Comparison of ENCODE assay signal across 19 cellular contexts in the genomic region with DNA sequence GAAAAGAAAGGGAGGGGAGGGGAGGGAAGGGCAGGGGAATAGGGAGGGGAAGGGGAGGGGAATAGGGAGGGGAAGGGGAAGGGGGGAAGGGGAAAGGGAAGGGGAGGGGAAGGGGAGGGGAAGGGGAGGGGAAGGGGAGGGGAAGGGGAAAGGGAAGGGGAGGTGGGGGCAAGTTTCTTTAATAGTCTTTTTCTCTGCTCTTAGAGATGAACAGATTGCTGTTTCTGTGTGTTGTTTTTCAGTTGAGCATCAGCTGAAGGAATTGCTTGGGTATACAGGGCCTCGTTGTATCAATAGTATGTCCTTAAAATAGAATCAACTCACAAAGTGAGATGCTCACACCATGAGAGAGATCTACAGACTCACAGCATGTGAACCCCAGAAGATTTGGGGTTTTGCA. TPM values are rescaled to one million over a fixed set of nuclear protein-coding genes. Genes with fewer than 3 reads are reported as not detected.
DNase-seq lines count a peak whose midpoint lies in the region; ATAC-seq, FAIRE-seq and TF ChIP-seq lines count a peak whose summit lies in the region.
"Had no signal": no experiment of that assay in that cellular context is flagged by ENCODE, and none has a peak within 500 bp of the region (broad histone marks: within the 10 kb centered on the region; RNA-seq: fewer than 3 reads in every experiment).

No MANE protein-coding gene starts in this region.

- FAIRE-seq in HepG2 (lab: Jason Lieb, UNC) (no peak), K562 (lab: Jason Lieb, UNC) (no peak)
- FAIRE-seq: A549, D721Med, G401.6, GM12891, GM19239 had no signal

- H3K27me3 ChIP-seq in HepG2 (ENCODE audit: control insufficient read depth in 1 of 2, insufficient read depth in 2 of 2, low read length in 2 of 2) (peaks cover 0 to 4% of the 10 kb centered on the region in 2 experiments; a peak in 2 of 5 replicates), right lobe of liver (no peaks in the 10 kb centered on the region), K562 (ENCODE audit: control insufficient read depth in 2 of 2, insufficient read depth in 2 of 2, low read length in 2 of 2) (peaks cover 2 to 24% of the 10 kb centered on the region in 2 experiments; a peak in 2 of 5 replicates), colonic mucosa (no peaks in the 10 kb centered on the region), right cardiac atrium (ENCODE audit: control insufficient read depth, insufficient read depth) (no peaks in the 10 kb centered on the region)

- TF ChIP-seq RAD21 in HepG2 (CRISPR knock-in tag; IDR thresholded peaks at IDR 0.05): no peak
- no peak for TF ChIP-seq RAD21 in K562 (CRISPR knock-in tag; conservative IDR thresholded peaks at IDR 0.05 in 1 of 2, IDR thresholded peaks at IDR 0.05 in 1 of 2)

- H2AFZ ChIP-seq in HepG2 (ENCODE audit: low read length) (no peak overlapping the region), K562 (ENCODE audit: low read depth, low read length) (no peak overlapping the region)

- H3K27ac ChIP-seq in HepG2 (ENCODE audit: extremely low read length, insufficient read depth, low read length) (no peak overlapping the region), right lobe of liver (no peak overlapping the region), K562 (ENCODE audit: extremely low read depth, low read depth, low read length) (no peak overlapping the region), colonic mucosa (no peak overlapping the region), right cardiac atrium (ENCODE audit: low read length) (no peak overlapping the region)
- H3K27ac ChIP-seq: 22Rv1, A549, C4-2B had no signal

- POLR2A ChIA-PET in HepG2 (lab: Yijun Ruan, JAX) (no interaction called here), K562 (lab: Yijun Ruan, JAX) (no interaction called here)

- H3K36me3 ChIP-seq in HepG2 (replicated peaks in 1 of 2; ENCODE audit: control insufficient read depth in 1 of 2, insufficient read depth in 2 of 2, low read length in 2 of 2) (no peaks in the 10 kb centered on the region), right lobe of liver (no peaks in the 10 kb centered on the region), K562 (ENCODE audit: control insufficient read depth, insufficient read depth, low read length) (no peaks in the 10 kb centered on the region), colonic mucosa (no peaks in the 10 kb centered on the region)

- H3K4me1 ChIP-seq in HepG2 (ENCODE audit: insufficient read depth, low read length) (no peaks in the 10 kb centered on the region), right lobe of liver (peaks cover 0 to 6% (median 0%) of the 10 kb centered on the region in 4 donors), K562 (replicated peaks in 1 of 2; ENCODE audit: control insufficient read depth in 2 of 2, insufficient read depth in 2 of 2, low read length in 2 of 2) (no peaks in the 10 kb centered on the region), colonic mucosa (no peaks in the 10 kb centered on the region), right cardiac atrium (ENCODE audit: control insufficient read depth, insufficient read depth, low read length) (no peaks in the 10 kb centered on the region)
- H3K4me1 ChIP-seq: A549, Caco-2 had no signal

- H3K9me3 ChIP-seq in HepG2 (ENCODE audit: low read length) (no peaks in the 10 kb centered on the region), right lobe of liver (no peaks in the 10 kb centered on the region), K562 (replicated peaks; ENCODE audit: control insufficient read depth, insufficient read depth, low read depth, low read length) (no peaks in the 10 kb centered on the region), colonic mucosa (no peaks in the 10 kb centered on the region), right cardiac atrium (ENCODE audit: control insufficient read depth, low read length) (no peaks in the 10 kb centered on the region)
- H3K9me3 ChIP-seq: A549, Caco-2 had no signal

- H3K4me3 ChIP-seq in HepG2 (replicated peaks in 1 of 3; ENCODE audit: insufficient read depth in 1 of 3, low read depth in 2 of 3, low read length in 3 of 3): no peak overlapping the region
- no peak overlapping the region for H3K4me3 ChIP-seq in right lobe of liver
- H3K4me3 ChIP-seq in K562: no peak overlapping the region
- H3K4me3 ChIP-seq in colonic mucosa: no peak overlapping the region
- H3K4me3 ChIP-seq in right cardiac atrium (ENCODE audit: low read length): no peak overlapping the region
- H3K4me3 ChIP-seq: A549 had no signal

- H3K9ac ChIP-seq in HepG2 (ENCODE audit: insufficient read depth, low read depth, low read length) (no peak overlapping the region), K562 (ENCODE audit: insufficient read depth in 1 of 2, low read depth in 2 of 2, low read length in 2 of 2) (no peak overlapping the region), colonic mucosa (ENCODE audit: low read depth in 2 of 2, low read length in 2 of 2) (no peak overlapping the region)

- H3K4me2 ChIP-seq in HepG2 (ENCODE audit: low read depth, low read length) (no peak overlapping the region), K562 (ENCODE audit: insufficient read depth, low read length) (no peak overlapping the region)
- H3K4me2 ChIP-seq: A549 had no signal

- H3K79me2 ChIP-seq in HepG2 (ENCODE audit: insufficient read depth, low read length): no peaks in the 10 kb centered on the region
- H3K79me2 ChIP-seq in K562 (ENCODE audit: control insufficient read depth, insufficient read depth, low read length): no peaks in the 10 kb centered on the region

- ATAC-seq in HepG2 (no peak), right lobe of liver (no peak), K562 (no peak), right cardiac atrium (no peak)
- ATAC-seq: A549; CD8-positive, alpha-beta T cell had no signal

- intact Hi-C loops in HepG2 (cut with micrococcal nuclease; ENCODE audit: unreplicated experiment) (no loop called here), right lobe of liver (cut with DNase I) (no loop called here), K562 (cut with micrococcal nuclease) (no loop called here), colonic mucosa (cut with DNase I) (no loop called here), right cardiac atrium (cut with DNase I) (no loop called here)

- H3K9me1 ChIP-seq in K562 (ENCODE audit: control insufficient read depth, insufficient read depth, low read length): no peaks in the 10 kb centered on the region

- BruUV-seq in HepG2 (replicated peaks; lab: Mats Ljungman, UMichigan) (no TSS peak), K562 (replicated peaks; lab: Mats Ljungman, UMichigan) (no TSS peak)

- in situ Hi-C loops in HepG2 (cut with HindIII; ENCODE audit: extremely low pct_ligation_motif_present, low pct_unique_long_range_greater_than_20kb): no loop called here
- in situ Hi-C loops in K562 (cut with MboI): no loop called here

- TF ChIP-seq EP300 in HepG2 (IDR thresholded peaks at IDR 0.05; ENCODE audit: low read depth in 2 of 2, low read length in 2 of 2) (no peak), HepG2 (CRISPR knock-in tag; IDR thresholded peaks at IDR 0.05; ENCODE audit: borderline replicate concordance) (no peak), K562 (IDR thresholded peaks at IDR 0.05; ENCODE audit: low read length) (no peak)

- TF ChIP-seq POLR2A in HepG2 (IDR thresholded peaks at IDR 0.05; ENCODE audit: insufficient read depth in 1 of 2, low read depth in 2 of 2, low read length in 2 of 2): no peak
- TF ChIP-seq POLR2A in right lobe of liver (IDR thresholded peaks at IDR 0.05): no peak
- TF ChIP-seq POLR2A in K562 (conservative IDR thresholded peaks at IDR 0.05): no peak

- CTCF ChIA-PET in HepG2 (lab: Yijun Ruan, JAX; ENCODE audit: low intra/inter-chr PET ratio, low total read pairs) (no interaction called here), K562 (lab: Yijun Ruan, JAX; ENCODE audit: low intra/inter-chr PET ratio) (no interaction called here)

- 20% methylated on average over 1 of the region's 1 CpG for WGBS in HepG2 (ENCODE audit: low lambda C conversion rate)
- 56% methylated on average over 1 of the region's 1 CpG for WGBS in right lobe of liver (ENCODE audit: insufficient coverage, low coverage, low lambda C conversion rate, missing lambda C conversion rate)
- WGBS in K562 (ENCODE audit: insufficient coverage, low coverage, missing lambda C conversion rate): 0% methylated on average over 1 of the region's 1 CpG
- 30% methylated on average over 1 of the region's 1 CpG for WGBS in right cardiac atrium

- TF ChIP-seq CTCF in HepG2 (CRISPR knock-in tag; IDR thresholded peaks at IDR 0.05) (no peak), right lobe of liver (IDR thresholded peaks at IDR 0.05) (no peak), K562 (IDR thresholded peaks at IDR 0.05 in 2 of 3, conservative IDR thresholded peaks at IDR 0.05 in 1 of 3; ENCODE audit: insufficient read depth in 2 of 3, low read depth in 1 of 3, low read length in 3 of 3) (no peak), colonic mucosa (IDR thresholded peaks at IDR 0.05) (no peak)

- H4K20me1 ChIP-seq in HepG2 (ENCODE audit: insufficient read depth, low read length) (no peaks in the 10 kb centered on the region), K562 (replicated peaks; ENCODE audit: control insufficient read depth, insufficient read depth, low read length) (no peaks in the 10 kb centered on the region)

- DNase-seq in HepG2 (ENCODE audit: low spot score): no peak
- DNase-seq in right lobe of liver: no peak
- no peak for DNase-seq in K562 (ENCODE audit: extremely low read depth in 1 of 4, low spot score in 3 of 4)
- no peak for DNase-seq in colonic mucosa
- DNase-seq in right cardiac atrium: no peak
- DNase-seq: AML-193; Caco-2; Calu3; CD4-positive, alpha-beta T cell; CD8-positive, alpha-beta T cell; DMS79 treated with DMSO at 0.1 percent for 48 hours; GF-D8 had no signal

RNA-seq across cellular contexts. Expression of gene SOD1, which starts 44.8 kb away (rescaled TPM):
- total RNA-seq in HepG2 (2016; rRNA removed; fragmentation: Illumina TruSeq; extraction: Trizol): 537 and 796 TPM in 2 replicates
- 111 and 115 TPM in 2 replicates for total RNA-seq in HepG2 (2016; cell fraction: cytosol; rRNA removed; fragmentation: Illumina TruSeq; extraction: Trizol; ENCODE audit: low read depth)
- total RNA-seq in HepG2 (2016; cell fraction: insoluble cytoplasmic fraction; rRNA removed; fragmentation: Illumina TruSeq; extraction: Trizol): 560 and 812 TPM in 2 replicates
- 188 and 193 TPM in 2 replicates for total RNA-seq in HepG2 (2016; cell fraction: membrane; rRNA removed; fragmentation: Illumina TruSeq; extraction: Trizol)
- total RNA-seq in HepG2 (2016; cell fraction: nucleus; rRNA removed; fragmentation: Illumina TruSeq; extraction: Trizol): 192 and 198 TPM in 2 replicates
- polyA plus RNA-seq in HepG2 (2011; rRNA removed): 220 and 317 TPM in 2 replicates
- 351 and 366 TPM in 2 replicates for polyA plus RNA-seq in HepG2 (2011; cell fraction: cytosol; rRNA removed)
- 86.6 and 92.5 TPM in 2 replicates for polyA plus RNA-seq in HepG2 (2011; cell fraction: nucleus; rRNA removed)
- 298 and 405 TPM in 2 replicates for polyA plus RNA-seq in HepG2 (2012)
- 103 and 124 TPM in 2 replicates for polyA plus RNA-seq in HepG2 (2016; cell fraction: cytosol; fragmentation: Illumina TruSeq; extraction: Trizol; ENCODE audit: low read depth)
- polyA plus RNA-seq in HepG2 (2016; cell fraction: insoluble cytoplasmic fraction; fragmentation: Illumina TruSeq; extraction: Trizol; ENCODE audit: low read depth): 763 and 855 TPM in 2 replicates
- polyA plus RNA-seq in HepG2 (2016; cell fraction: membrane; fragmentation: Illumina TruSeq; extraction: Trizol; ENCODE audit: low read depth): 153 and 169 TPM in 2 replicates
- polyA plus RNA-seq in HepG2 (2016; cell fraction: nucleus; fragmentation: Illumina TruSeq; extraction: Trizol; ENCODE audit: insufficient read depth, low read depth): 306 and 314 TPM in 2 replicates
- 81.8 and 102 TPM in 2 replicates for polyA minus RNA-seq in HepG2 (2011; rRNA and poly(A)+ RNA removed; ENCODE audit: low replicate concordance)
- polyA minus RNA-seq in HepG2 (2011; cell fraction: cytosol; rRNA and poly(A)+ RNA removed): 290 and 341 TPM in 2 replicates
- 57.2 and 63.5 TPM in 2 replicates for polyA minus RNA-seq in HepG2 (2011; cell fraction: nucleus; rRNA and poly(A)+ RNA removed)
- total RNA-seq in right lobe of liver: 1,000 to 10,000 TPM in 1 of 6 experiments, 100 to 1,000 TPM in 5; 398 to 1,176 (median 518) TPM
- total RNA-seq in K562 (2011; cell fraction: chromatin; rRNA removed; ENCODE audit: low replicate concordance): 34.1 and 47.2 TPM in 2 replicates
- total RNA-seq in K562 (2011; cell fraction: nucleolus; rRNA removed): 65.2 and 66.5 TPM in 2 replicates
- 81.2 and 82.4 TPM in 2 replicates for total RNA-seq in K562 (2011; cell fraction: nucleoplasm; rRNA removed)
- total RNA-seq in K562 (2014; rRNA removed): 419 and 452 TPM in 2 replicates
- total RNA-seq in K562 (2014; rRNA removed; fragmentation: Illumina TruSeq; extraction: Trizol): 633 and 657 TPM in 2 replicates
- total RNA-seq in K562 (2015; rRNA removed; fragmentation: Illumina TruSeq; extraction: Trizol): 603 and 618 TPM in 2 replicates
- 502 and 508 TPM in 2 replicates for total RNA-seq in K562 (2021)
- 514 and 783 TPM in 2 replicates for polyA plus RNA-seq in K562 (2011; rRNA removed)
- polyA plus RNA-seq in K562 (2011; cell fraction: cytosol; rRNA removed): 344 and 485 TPM in 2 replicates
- 104 and 172 TPM in 2 replicates for polyA plus RNA-seq in K562 (2011; cell fraction: nucleus; rRNA removed)
- polyA plus RNA-seq in K562 (2012): 288 and 652 TPM in 2 replicates
- 577 and 611 TPM in 2 replicates for polyA plus RNA-seq in K562 (2014; fragmentation: Illumina TruSeq; extraction: Trizol)
- polyA plus RNA-seq in K562 (2014; fragmentation: Nextera tagmentation; extraction: Ambion mirVana): 1,000 to 10,000 TPM; 1,386 to 1,409 TPM
- polyA plus RNA-seq in K562 (2014; rRNA removed): 613 and 642 TPM in 2 replicates
- 483 and 698 TPM in 2 replicates for polyA minus RNA-seq in K562 (2011; rRNA and poly(A)+ RNA removed)
- polyA minus RNA-seq in K562 (2011; cell fraction: cytosol; rRNA and poly(A)+ RNA removed): 436 and 452 TPM in 2 replicates
- polyA minus RNA-seq in K562 (2011; cell fraction: nucleus; rRNA and poly(A)+ RNA removed): 37.4 and 67.0 TPM in 2 replicates
- total RNA-seq in colonic mucosa: 100 to 1,000 TPM; 320 to 322 TPM
- 100 to 1,000 TPM; 331 to 391 (median 359) TPM for total RNA-seq in right cardiac atrium
- polyA plus RNA-seq in right cardiac atrium: 665 TPM

Comparison
In these comparisons a context has a peak if more than half of its experiments do, and no peak if none do; other contexts are left out.
1. Of the 241 proteins assayed by ChIP-seq in both HepG2 and K562: peak only in HepG2: PCBP2; only in K562: none; in both: HNRNPK; in neither: 239.